8 cellular contexts compared by ENCODE assay signal in the genomic region with DNA sequence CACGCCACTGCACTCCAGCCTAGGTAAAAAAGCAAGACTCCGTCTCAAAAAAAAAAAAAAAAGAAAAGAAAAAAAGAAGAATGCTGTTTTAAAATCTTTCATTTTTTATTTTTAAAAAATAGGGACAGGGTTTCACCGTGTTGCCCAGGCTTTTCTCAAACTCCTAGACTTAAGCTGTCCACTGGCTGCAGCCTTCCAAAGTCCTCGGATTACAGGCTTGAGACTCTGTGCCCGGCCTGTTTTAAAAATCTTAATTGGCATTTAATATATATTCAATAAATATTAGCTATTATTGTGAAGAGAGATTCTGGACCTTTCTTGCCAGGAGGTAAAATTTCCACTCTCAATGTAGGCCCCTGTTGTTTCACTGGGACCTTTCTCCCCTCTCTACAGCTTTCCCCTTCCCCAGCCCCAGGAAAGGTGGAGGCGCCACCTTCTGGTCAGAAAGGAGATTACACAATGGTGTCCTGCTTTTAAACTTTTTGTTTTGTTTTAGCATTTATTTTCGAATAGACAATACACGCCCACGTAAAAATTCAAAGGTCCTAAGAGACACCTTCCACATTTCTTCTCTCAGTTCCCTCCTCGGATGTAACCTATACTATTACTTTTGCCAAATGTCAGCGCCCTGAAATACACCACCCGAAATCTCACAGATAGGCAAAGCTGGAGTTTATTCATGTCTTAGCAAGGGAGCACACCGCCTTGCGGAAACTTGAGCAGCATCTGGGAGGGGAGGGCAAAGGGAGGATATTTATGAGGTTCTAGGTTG. TPM values are rescaled to one million over a fixed set of nuclear protein-coding genes. Genes with fewer than 3 reads are reported as not detected.
DNase-seq lines count a peak whose midpoint lies in the region; ATAC-seq and TF ChIP-seq lines count a peak whose summit lies in the region.

No MANE protein-coding gene starts in this region.

- H3K27ac Mint-ChIP-seq in Caco-2 (ENCODE audit: unreplicated experiment): no peak overlapping the region
- no peak overlapping the region for H3K27ac Mint-ChIP-seq in activated T-helper 2 cell treated with anti-CD3 and anti-CD28 coated beads, Interferon-gamma antibody, Interleukin-2, Interleukin-4, amounts not matched to agents 10 μg/mL and 5 μg/mL and 100 μg/mL, durations not matched to agents 14 hours and 24 hours and 36 hours
- peak overlapping the region; percentile 79 for H3K27ac Mint-ChIP-seq in type B pancreatic cell

- H3K4me1 ChIP-seq in Caco-2: 0 out of 2 replicates have a peak, but pooled peaks cover 3% of the 10 kb centered on the region
- H3K4me1 ChIP-seq in HCT116 (ENCODE audit: control insufficient read depth in 1 of 2, insufficient read depth in 2 of 2, low read length in 2 of 2): peaks cover 0 to 4% of the 10 kb centered on the region in 2 experiments; a peak in 1 of 4 replicates
- 0 out of 2 replicates have a peak, but pooled peaks cover 3% of the 10 kb centered on the region for H3K4me1 ChIP-seq in PC-9 (replicated peaks; ENCODE audit: insufficient read depth)
- no peaks in the 10 kb centered on the region for H3K4me1 ChIP-seq in gastroesophageal sphincter

- TF ChIP-seq POLR2A in HCT116 (IDR thresholded peaks at IDR 0.05; ENCODE audit: borderline replicate concordance, extremely low read depth, insufficient read depth, insufficient read length) (no peak), gastroesophageal sphincter (IDR thresholded peaks at IDR 0.05) (no peak)

- H3K9me3 Mint-ChIP-seq in Caco-2 (ENCODE audit: unreplicated experiment) (peaks cover 12% of the 10 kb centered on the region), type B pancreatic cell (peaks cover 5% of the 10 kb centered on the region)
- H3K9me3 Mint-ChIP-seq in activated T-helper 2 cell treated with anti-CD3 and anti-CD28 coated beads, Interferon-gamma antibody, Interleukin-2, Interleukin-4, amounts not matched to agents 10 μg/mL and 5 μg/mL and 100 μg/mL, durations not matched to agents 14 hours and 24 hours and 36 hours: no peaks in the 10 kb centered on the region

- peak; percentile 57 to 81 for DNase-seq in Caco-2
- no peak for DNase-seq in HCT116 (ENCODE audit: low read depth, low spot score)
- DNase-seq in PC-9: peak in 1 of 2 experiments; percentile 63
- peak; percentile 32 for DNase-seq in activated T-helper 2 cell treated with anti-CD3 and anti-CD28 coated beads, Interferon-gamma antibody, Interleukin-2, Interleukin-4, amounts not matched to agents 10 μg/mL and 5 μg/mL and 100 μg/mL, durations not matched to agents 14 hours and 24 hours and 36 hours (ENCODE audit: low spot score)
- DNase-seq in omental fat pad (ENCODE audit: low spot score): peak; percentile 53
- DNase-seq in type B pancreatic cell (ENCODE audit: extremely low spot score, unreplicated experiment): peak; percentile 75

- H3F3A ChIP-seq in PC-9 (ENCODE audit: insufficient read depth, low read depth): no peaks in the 10 kb centered on the region

- intact Hi-C loops in Caco-2 (cut with micrococcal nuclease; ENCODE audit: unreplicated experiment) (loop anchor here (1.0 kb wide), 3 partner anchors 110 to 233 kb away; no protein-coding TSS in a partner anchor), HCT116 (cut with micrococcal nuclease) (loop anchor here (1.0 to 5.0 kb wide), 4 partner anchors 110 to 353 kb away; no protein-coding TSS in a partner anchor), PC-9 (cut with micrococcal nuclease; ENCODE audit: unreplicated experiment) (loop anchor here (1.0 to 2.0 kb wide), 4 partner anchors 110 to 232 kb away; no protein-coding TSS in a partner anchor)
- intact Hi-C loops in activated T-helper 2 cell treated with anti-CD3 and anti-CD28 coated beads, Interferon-gamma antibody, Interleukin-2, Interleukin-4, amounts not matched to agents 10 μg/mL and 5 μg/mL and 100 μg/mL, durations not matched to agents 14 hours and 24 hours and 36 hours (cut with micrococcal nuclease): loop anchor here (2.0 kb wide), 1 partner anchor 208 kb away; no protein-coding TSS in a partner anchor

- H3K27ac ChIP-seq in HCT116 (ENCODE audit: low read depth, low read length): no peak overlapping the region
- H3K27ac ChIP-seq in PC-9: no peak overlapping the region
- H3K27ac ChIP-seq in gastroesophageal sphincter: peak overlapping the region in 2 of 4 donors; percentile 46 to 51

- no peaks in the 10 kb centered on the region for H3K36me3 ChIP-seq in Caco-2 (ENCODE audit: control insufficient read depth, insufficient read depth, low read length)
- no peaks in the 10 kb centered on the region for H3K36me3 ChIP-seq in HCT116 (ENCODE audit: control insufficient read depth in 1 of 2, insufficient read depth in 2 of 2, low read length in 2 of 2)
- no peaks in the 10 kb centered on the region for H3K36me3 ChIP-seq in PC-9 (ENCODE audit: low read depth)
- H3K36me3 ChIP-seq in gastroesophageal sphincter: no peaks in the 10 kb centered on the region

- no TSS peak for BruUV-seq in Caco-2 (replicated peaks; lab: Mats Ljungman, UMichigan)
- no TSS peak for BruUV-seq in HCT116 (replicated peaks; lab: Mats Ljungman, UMichigan)
- BruUV-seq in PC-9 (replicated peaks; lab: Mats Ljungman, UMichigan): no TSS peak

- H4K20me1 ChIP-seq in HCT116 (ENCODE audit: insufficient read depth): no peaks in the 10 kb centered on the region
- H4K20me1 ChIP-seq in PC-9 (ENCODE audit: insufficient read depth): no peaks in the 10 kb centered on the region

- TF ChIP-seq RAD21 in HCT116 (IDR thresholded peaks at IDR 0.05; ENCODE audit: low read depth): peak; percentile 72

- H3K4me3 ChIP-seq in Caco-2 (ENCODE audit: low read depth, low read length): no peak overlapping the region
- H3K4me3 ChIP-seq in HCT116 (replicated peaks in 1 of 2; ENCODE audit: low read depth in 1 of 2, low read length in 2 of 2): peak overlapping the region; percentile 44 to 55
- peak overlapping the region; percentile 43; the same call in 1 of the 2 replicates for H3K4me3 ChIP-seq in PC-9
- H3K4me3 ChIP-seq in gastroesophageal sphincter: peak overlapping the region; percentile 44 to 62

- H3K27me3 Mint-ChIP-seq in Caco-2 (ENCODE audit: insufficient read depth, unreplicated experiment) (peaks cover 2% of the 10 kb centered on the region), type B pancreatic cell (no peaks in the 10 kb centered on the region)
- H3K27me3 Mint-ChIP-seq in activated T-helper 2 cell treated with anti-CD3 and anti-CD28 coated beads, Interferon-gamma antibody, Interleukin-2, Interleukin-4, amounts not matched to agents 10 μg/mL and 5 μg/mL and 100 μg/mL, durations not matched to agents 14 hours and 24 hours and 36 hours (ENCODE audit: low read depth): peaks cover 14% of the 10 kb centered on the region

- ATAC-seq in HCT116: peak; percentile 88
- peak; percentile 78 for ATAC-seq in gastroesophageal sphincter
- peak; percentile 83 for ATAC-seq in omental fat pad (ENCODE audit: low FRiP score)
- ATAC-seq in HG03095 (IDR thresholded peaks at IDR 0.05; ENCODE audit: unreplicated experiment): no peak

- peak; percentile 93 to 98 for TF ChIP-seq CTCF in Caco-2 (IDR thresholded peaks at IDR 0.05; ENCODE audit: insufficient read depth in 1 of 2, low read depth in 1 of 2, low read length in 1 of 2, severe bottlenecking in 1 of 2, unreplicated experiment in 1 of 2)
- peak; percentile 80 to 83 (median 82) for TF ChIP-seq CTCF in HCT116 (IDR thresholded peaks at IDR 0.05 in 2 of 3, conservative IDR thresholded peaks at IDR 0.05 in 1 of 3; ENCODE audit: borderline replicate concordance in 1 of 3, insufficient read depth in 1 of 3, low read depth in 2 of 3, low read length in 2 of 3)
- peak; percentile 95 for TF ChIP-seq CTCF in PC-9 (conservative IDR thresholded peaks at IDR 0.05)
- TF ChIP-seq CTCF in gastroesophageal sphincter (IDR thresholded peaks at IDR 0.05): peak; percentile 74 to 90 (median 84)
- peak in 2 of 3 donors; percentile 56 to 85 for TF ChIP-seq CTCF in omental fat pad (IDR thresholded peaks at IDR 0.05)
- TF ChIP-seq CTCF in type B pancreatic cell (conservative IDR thresholded peaks at IDR 0.05): peak; percentile 98

- peaks cover 6% of the 10 kb centered on the region for H3K4me1 Mint-ChIP-seq in Caco-2 (ENCODE audit: low read depth, unreplicated experiment)
- peaks cover 11% of the 10 kb centered on the region for H3K4me1 Mint-ChIP-seq in activated T-helper 2 cell treated with anti-CD3 and anti-CD28 coated beads, Interferon-gamma antibody, Interleukin-2, Interleukin-4, amounts not matched to agents 10 μg/mL and 5 μg/mL and 100 μg/mL, durations not matched to agents 14 hours and 24 hours and 36 hours (ENCODE audit: low read depth)
- H3K4me1 Mint-ChIP-seq in type B pancreatic cell (ENCODE audit: unreplicated experiment): no peaks in the 10 kb centered on the region

- WGBS in gastroesophageal sphincter (ENCODE audit: low coverage in 1 of 2), 2 donors: 17 to 80% methylated on average over 5 to 13 of the region's 14 CpGs

- H3K4me2 ChIP-seq in HCT116 (ENCODE audit: low read length) (peak overlapping the region; percentile 83), PC-9 (peak overlapping the region; percentile 72)

- H3K4me3 Mint-ChIP-seq in Caco-2 (ENCODE audit: unreplicated experiment): peak overlapping the region; percentile 61
- H3K4me3 Mint-ChIP-seq in activated T-helper 2 cell treated with anti-CD3 and anti-CD28 coated beads, Interferon-gamma antibody, Interleukin-2, Interleukin-4, amounts not matched to agents 10 μg/mL and 5 μg/mL and 100 μg/mL, durations not matched to agents 14 hours and 24 hours and 36 hours (ENCODE audit: low read depth): peak overlapping the region; percentile 78
- H3K4me3 Mint-ChIP-seq in type B pancreatic cell: peak overlapping the region; percentile 90

- H3K9me2 ChIP-seq in HCT116 (ENCODE audit: insufficient read depth) (no peaks in the 10 kb centered on the region), PC-9 (ENCODE audit: insufficient read depth) (no peaks in the 10 kb centered on the region)

- no peak for TF ChIP-seq EP300 in gastroesophageal sphincter (IDR thresholded peaks at IDR 0.05)

- H3K9ac ChIP-seq in HCT116 (ENCODE audit: low read length): peak overlapping the region; percentile 8; the same call in 1 of the 2 replicates

- H3K36me3 Mint-ChIP-seq in Caco-2 (ENCODE audit: insufficient read depth, unreplicated experiment): no peaks in the 10 kb centered on the region
- no peaks in the 10 kb centered on the region for H3K36me3 Mint-ChIP-seq in activated T-helper 2 cell treated with anti-CD3 and anti-CD28 coated beads, Interferon-gamma antibody, Interleukin-2, Interleukin-4, amounts not matched to agents 10 μg/mL and 5 μg/mL and 100 μg/mL, durations not matched to agents 14 hours and 24 hours and 36 hours (ENCODE audit: low read depth)
- H3K36me3 Mint-ChIP-seq in type B pancreatic cell: peaks cover 4% of the 10 kb centered on the region

- H3K27me3 ChIP-seq in Caco-2 (replicated peaks; ENCODE audit: control insufficient read depth, insufficient read depth, low read length) (no peaks in the 10 kb centered on the region), HCT116 (ENCODE audit: insufficient read depth, low read length) (no peaks in the 10 kb centered on the region), PC-9 (ENCODE audit: insufficient read depth, low read depth) (no peaks in the 10 kb centered on the region), gastroesophageal sphincter (no peaks in the 10 kb centered on the region)

- H3K79me2 ChIP-seq in HCT116 (ENCODE audit: insufficient read depth, low read length): no peaks in the 10 kb centered on the region
- no peaks in the 10 kb centered on the region for H3K79me2 ChIP-seq in PC-9 (ENCODE audit: low read depth)

- RAD21 ChIA-PET in HCT116 (lab: Charles Lee; ENCODE audit: low non-redundant PET in 1 of 2, low total read pairs in 2 of 2, uncharacterized antibody in 2 of 2, unreplicated experiment in 2 of 2): interaction anchor here (1.1 to 1.6 kb wide), 3 partner anchors 209 to 233 kb away, joined by 3 to 10 read pairs (median 5); no protein-coding TSS in a partner anchor

- peaks cover 19% of the 10 kb centered on the region for H3K9me3 ChIP-seq in Caco-2
- no peaks in the 10 kb centered on the region for H3K9me3 ChIP-seq in HCT116 (ENCODE audit: control insufficient read depth in 1 of 2, insufficient read depth in 1 of 2, low read depth in 1 of 2, low read length in 2 of 2)
- no peaks in the 10 kb centered on the region for H3K9me3 ChIP-seq in PC-9 (ENCODE audit: insufficient read depth, low read depth)
- no peaks in the 10 kb centered on the region for H3K9me3 ChIP-seq in gastroesophageal sphincter

- CTCF ChIA-PET in Caco-2 (lab: Charles Lee): interaction anchor here (0.6 to 2.0 kb wide), 16 partner anchors 8 to 346 kb away, joined by 3 to 27 read pairs (median 4); a partner anchor contains a TSS
- CTCF ChIA-PET in HCT116 (lab: Charles Lee): interaction anchor here (0.6 to 3.0 kb wide), 24 partner anchors 9 to 346 kb away, joined by 3 to 36 read pairs (median 5); a partner anchor contains a TSS
- CTCF ChIA-PET in PC-9 (lab: Charles Lee): interaction anchor here (0.5 to 2.1 kb wide), 11 partner anchors 11 to 272 kb away, joined by 3 to 27 read pairs (median 5); a partner anchor contains a TSS

- H2AFZ ChIP-seq in HCT116 (ENCODE audit: low read depth, low read length, poor library complexity, severe bottlenecking) (peak overlapping the region; percentile 95), PC-9 (no peak overlapping the region; the same call in 1 of the 2 replicates)

- POLR2A ChIA-PET in Caco-2 (lab: Charles Lee): interaction anchor here (0.7 kb wide), 1 partner anchor 107 kb away, joined by 8 read pairs; no protein-coding TSS in a partner anchor
- POLR2A ChIA-PET in HCT116 (lab: Charles Lee): no interaction called here
- POLR2A ChIA-PET in PC-9 (lab: Charles Lee; ENCODE audit: unreplicated experiment): interaction anchor here (0.6 to 0.7 kb wide), 3 partner anchors 24 to 280 kb away, joined by 3 to 15 read pairs (median 11); no protein-coding TSS in a partner anchor

RNA-seq across cellular contexts. Expression of a gene that starts 23.8 kb away (rescaled TPM):
- total RNA-seq in Caco-2 (2022) (25.8 and 28.7 TPM in 2 replicates), HCT116 (2021; ENCODE audit: unreplicated experiment) (22.8 TPM), PC-9 (2021) (40.7 and 50.9 TPM in 2 replicates), gastroesophageal sphincter (10 to 100 TPM; 22.7 to 52.0 (median 42.1) TPM), omental fat pad (10 to 100 TPM; 19.3 to 30.3 (median 25.8) TPM), type B pancreatic cell (ENCODE audit: low replicate concordance) (80.8 and 107 TPM in 2 replicates)
- polyA plus RNA-seq in HCT116 (2012): 15.5 and 16.2 TPM in 2 replicates
- 8.4 and 8.5 TPM in 2 replicates for total RNA-seq in activated T-helper 2 cell treated with anti-CD3 and anti-CD28 coated beads, Interferon-gamma antibody, Interleukin-2, Interleukin-4, amounts not matched to agents 10 μg/mL and 5 μg/mL and 100 μg/mL, durations not matched to agents 14 hours and 24 hours and 36 hours

RNA-seq across cellular contexts. Expression of a gene that starts 58.9 kb away (rescaled TPM):
- total RNA-seq in Caco-2 (2022) (303 and 310 TPM in 2 replicates), HCT116 (2021; ENCODE audit: unreplicated experiment) (142 TPM), PC-9 (2021) (237 and 266 TPM in 2 replicates), gastroesophageal sphincter (100 to 1,000 TPM in 1 of 4 donors, 10 to 100 TPM in 3; 79.5 to 105 (median 90.2) TPM), omental fat pad (100 to 1,000 TPM in 3 of 4 donors, 10 to 100 TPM in 1; 87.9 to 141 (median 109) TPM), type B pancreatic cell (ENCODE audit: low replicate concordance) (129 and 264 TPM in 2 replicates)
- polyA plus RNA-seq in HCT116 (2012): 114 and 136 TPM in 2 replicates
- total RNA-seq in activated T-helper 2 cell treated with anti-CD3 and anti-CD28 coated beads, Interferon-gamma antibody, Interleukin-2, Interleukin-4, amounts not matched to agents 10 μg/mL and 5 μg/mL and 100 μg/mL, durations not matched to agents 14 hours and 24 hours and 36 hours: 161 and 175 TPM in 2 replicates
